10 cellular contexts compared by ENCODE assay signal in genomic region chr11:119305556-119306372, GRCh38. TPM values are rescaled to one million over a fixed set of nuclear protein-coding genes. Genes with fewer than 3 reads are reported as not detected.
A peak's percentile ranks its signal among the peaks of the same experiment; 100 is the strongest.
DNase-seq lines count a peak whose midpoint lies in the region; ATAC-seq and TF ChIP-seq lines count a peak whose summit lies in the region.
"Had no signal": no experiment of that assay in that cellular context is flagged by ENCODE, and none has a peak within 500 bp of the region (broad histone marks: within the 10 kb centered on the region; RNA-seq: fewer than 3 reads in every experiment).

No MANE protein-coding gene starts in this region.

- TF ChIP-seq CTCF in H9 (conservative IDR thresholded peaks at IDR 0.05) = no peak
- TF ChIP-seq CTCF in progenitor cell of endocrine pancreas (IDR thresholded peaks at IDR 0.05; ENCODE audit: unreplicated experiment) = no peak
- no peak for TF ChIP-seq CTCF in foreskin keratinocyte (conservative IDR thresholded peaks at IDR 0.05)

- peak overlapping the region; percentile 42 for H3K27ac ChIP-seq in CD4-positive, CD25-positive, alpha-beta regulatory T cell (ENCODE audit: insufficient read depth, low read length, poor library complexity, severe bottlenecking)
- H3K27ac ChIP-seq in H9 (ENCODE audit: insufficient read length, low read depth, low read length) (no peak overlapping the region), foreskin keratinocyte (no peak overlapping the region)

- H3T11ph ChIP-seq in H9 (ENCODE audit: low read length) = no peak overlapping the region

- H3K14ac ChIP-seq in H9 (ENCODE audit: insufficient read depth, low read length) = no peak overlapping the region

- H3K4me3 ChIP-seq in CD4-positive, CD25-positive, alpha-beta regulatory T cell (ENCODE audit: low read depth, low read length) = no peak overlapping the region

- no peak overlapping the region for H2BK12ac ChIP-seq in H9 (ENCODE audit: insufficient read length, low read depth, low read length)

- H3K4ac ChIP-seq in H9 (ENCODE audit: low read depth, low read length) = no peak overlapping the region

- no peaks in the 10 kb centered on the region for H3K79me2 ChIP-seq in H9 (ENCODE audit: insufficient read depth, low read length)

- H3K23me2 ChIP-seq in H9 (ENCODE audit: insufficient read length, low read depth, low read length, poor library complexity, severe bottlenecking) = no peaks in the 10 kb centered on the region

- no peak overlapping the region for H2AK5ac ChIP-seq in H9 (ENCODE audit: insufficient read length, low read length)

- H3K4me3 Mint-ChIP-seq in CD4-positive, CD25-positive, alpha-beta regulatory T cell = peak overlapping the region in 2 of 4 donors; percentile 51 to 78
- H3K4me3 Mint-ChIP-seq in H9 (no peak overlapping the region; a peak in 1 of 5 replicates), progenitor cell of endocrine pancreas (ENCODE audit: low read depth) (no peak overlapping the region)
- no peak overlapping the region for H3K4me3 Mint-ChIP-seq in central memory CD8-positive, alpha-beta T cell
- H3K4me3 Mint-ChIP-seq: naive B cell had no signal

- no peak overlapping the region for H2BK5ac ChIP-seq in H9 (ENCODE audit: insufficient read length, low read length)

- no peak overlapping the region for H2BK15ac ChIP-seq in H9 (ENCODE audit: low read depth, low read length)

- H3K4me1 ChIP-seq in CD4-positive, CD25-positive, alpha-beta regulatory T cell (ENCODE audit: control insufficient read depth, insufficient read depth, low read length, poor library complexity, severe bottlenecking) = peaks cover 19% of the 10 kb centered on the region
- no peaks in the 10 kb centered on the region for H3K4me1 ChIP-seq in H9 (ENCODE audit: insufficient read depth, low read length)
- peaks cover 8% of the 10 kb centered on the region for H3K4me1 ChIP-seq in foreskin keratinocyte
- H3K4me1 ChIP-seq: Caco-2 had no signal

- no peaks in the 10 kb centered on the region for H3K79me1 ChIP-seq in H9 (ENCODE audit: insufficient read depth, low read depth, low read length, poor library complexity, severe bottlenecking)

- H3K27me3 ChIP-seq in CD4-positive, CD25-positive, alpha-beta regulatory T cell (ENCODE audit: control insufficient read depth, insufficient read depth, low read length) = no peaks in the 10 kb centered on the region
- H3K27me3 ChIP-seq in H9 (ENCODE audit: insufficient read depth, low read length) = no peaks in the 10 kb centered on the region
- no peaks in the 10 kb centered on the region for H3K27me3 ChIP-seq in foreskin keratinocyte

- peaks cover 41% of the 10 kb centered on the region for H3K36me3 ChIP-seq in CD4-positive, CD25-positive, alpha-beta regulatory T cell (ENCODE audit: control insufficient read depth, insufficient read depth, low read length)

- peak in 1 of 3 donors; percentile 16 for DNase-seq in CD4-positive, CD25-positive, alpha-beta regulatory T cell
- DNase-seq in H9 = no peak
- DNase-seq in central memory CD8-positive, alpha-beta T cell (ENCODE audit: low spot score in 2 of 2) = no peak
- no peak for DNase-seq in progenitor cell of endocrine pancreas (ENCODE audit: low spot score, unreplicated experiment)
- no peak for DNase-seq in NCI-H526 (lab: John Stamatoyannopoulos, UW)
- DNase-seq in foreskin keratinocyte = no peak
- DNase-seq: Caco-2, naive B cell, SW 1271 had no signal

- no peak overlapping the region for H4K8ac ChIP-seq in H9 (replicated peaks; ENCODE audit: insufficient read length, low read depth, low read length)

- no peak overlapping the region for H3K4me2 ChIP-seq in H9 (ENCODE audit: insufficient read depth, insufficient read length, low read length)

- no peak overlapping the region for H2AFZ ChIP-seq in H9 (ENCODE audit: low read length)

- ATAC-seq in CD4-positive, CD25-positive, alpha-beta regulatory T cell (ENCODE audit: low read depth in 2 of 2) = peak in 1 of 2 donors; percentile 13
- no peak for ATAC-seq in central memory CD8-positive, alpha-beta T cell (replicated peaks; ENCODE audit: extremely low read depth, poor library complexity, severe bottlenecking)
- ATAC-seq in HG03432 (IDR thresholded peaks at IDR 0.05; ENCODE audit: unreplicated experiment) (no peak), foreskin keratinocyte (no peak)

- H3K18ac ChIP-seq in H9 (ENCODE audit: insufficient read length, low read depth, low read length) = no peak overlapping the region

- no peaks in the 10 kb centered on the region for H3K9me3 Mint-ChIP-seq in CD4-positive, CD25-positive, alpha-beta regulatory T cell
- H3K9me3 Mint-ChIP-seq in H9 (no peaks in the 10 kb centered on the region), progenitor cell of endocrine pancreas (ENCODE audit: low read depth) (no peaks in the 10 kb centered on the region)
- no peaks in the 10 kb centered on the region for H3K9me3 Mint-ChIP-seq in central memory CD8-positive, alpha-beta T cell
- H3K9me3 Mint-ChIP-seq: naive B cell had no signal

- WGBS in H9 (ENCODE audit: extremely low coverage, insufficient read length, low lambda C conversion rate) = no CpG with 5 or more reads among the region's 7 CpGs

- no peak overlapping the region for H4K5ac ChIP-seq in H9 (ENCODE audit: insufficient read length, low read depth, low read length)

- no peaks in the 10 kb centered on the region for H3K27me3 Mint-ChIP-seq in CD4-positive, CD25-positive, alpha-beta regulatory T cell
- H3K27me3 Mint-ChIP-seq in H9 (ENCODE audit: low read depth) (no peaks in the 10 kb centered on the region), progenitor cell of endocrine pancreas (no peaks in the 10 kb centered on the region)
- H3K27me3 Mint-ChIP-seq in central memory CD8-positive, alpha-beta T cell = no peaks in the 10 kb centered on the region
- H3K27me3 Mint-ChIP-seq: naive B cell had no signal

- H2BK20ac ChIP-seq in H9 (ENCODE audit: low read depth, low read length, poor library complexity, severe bottlenecking) = no peak overlapping the region

- H3K27ac Mint-ChIP-seq in CD4-positive, CD25-positive, alpha-beta regulatory T cell = peak overlapping the region; percentile 92 to 98 (median 95)
- H3K27ac Mint-ChIP-seq in H9 (peak overlapping the region in 2 of 3 experiments; percentile 47 to 86; a peak in 3 of 7 replicates), progenitor cell of endocrine pancreas (peak overlapping the region; percentile 60)
- H3K27ac Mint-ChIP-seq in central memory CD8-positive, alpha-beta T cell (ENCODE audit: low read depth) = peak overlapping the region; percentile 56

- peaks cover 32% of the 10 kb centered on the region for H3K36me3 Mint-ChIP-seq in CD4-positive, CD25-positive, alpha-beta regulatory T cell
- H3K36me3 Mint-ChIP-seq in H9 (ENCODE audit: insufficient read depth in 1 of 3, low read depth in 3 of 3) (peaks cover 8 to 67% (median 51%) of the 10 kb centered on the region in 3 experiments; a peak in 6 of 7 replicates), progenitor cell of endocrine pancreas (ENCODE audit: insufficient read depth) (peaks cover 12% of the 10 kb centered on the region)
- peaks cover 13% of the 10 kb centered on the region for H3K36me3 Mint-ChIP-seq in central memory CD8-positive, alpha-beta T cell (ENCODE audit: insufficient read depth)

- no peaks in the 10 kb centered on the region for H4K20me1 ChIP-seq in H9 (ENCODE audit: control insufficient read depth, insufficient read depth, insufficient read length)

- no peak overlapping the region for H3K23ac ChIP-seq in H9 (ENCODE audit: insufficient read length, low read depth, low read length)

- H3K9ac ChIP-seq in H9 (ENCODE audit: extremely low read depth, insufficient read length, low read length) = no peak overlapping the region

- no peak overlapping the region for H2BK120ac ChIP-seq in H9 (ENCODE audit: low read depth, low read length, poor library complexity, severe bottlenecking)

- H3K9me3 ChIP-seq in CD4-positive, CD25-positive, alpha-beta regulatory T cell (ENCODE audit: control insufficient read depth in 2 of 2, low read length in 2 of 2) = no peaks in the 10 kb centered on the region
- no peaks in the 10 kb centered on the region for H3K9me3 ChIP-seq in H9 (ENCODE audit: control insufficient read depth, low read depth, low read length)
- H3K9me3 ChIP-seq: Caco-2 had no signal

- no peak overlapping the region for H3K56ac ChIP-seq in H9 (ENCODE audit: insufficient read length, low read depth, low read length)

- no peak overlapping the region for H4K91ac ChIP-seq in H9 (ENCODE audit: insufficient read length, low read depth, low read length)

- H3K4me1 Mint-ChIP-seq in CD4-positive, CD25-positive, alpha-beta regulatory T cell = peaks cover 8 to 30% (median 22%) of the 10 kb centered on the region in 4 donors
- H3K4me1 Mint-ChIP-seq in H9 (peaks cover 10 to 18% of the 10 kb centered on the region in 2 experiments; a peak in 3 of 4 replicates), progenitor cell of endocrine pancreas (ENCODE audit: low read depth) (no peaks in the 10 kb centered on the region)
- H3K4me1 Mint-ChIP-seq in central memory CD8-positive, alpha-beta T cell = no peaks in the 10 kb centered on the region

RNA-seq across cellular contexts. Expression of gene MCAM, which starts 11.2 kb away (rescaled TPM):
- 10.1 TPM for total RNA-seq in CD4-positive, CD25-positive, alpha-beta regulatory T cell
- polyA plus RNA-seq in CD4-positive, CD25-positive, alpha-beta regulatory T cell = 1 to 10 TPM in 3 of 4 donors, under 1 TPM in 1; 0.37 to 1.6 (median 1.5) TPM
- total RNA-seq in H9 (2021) = 21.5 and 23.3 TPM in 2 replicates
- total RNA-seq in progenitor cell of endocrine pancreas = 9.8 and 12.7 TPM in 2 replicates
- 25.5 and 34.0 TPM in 2 replicates for total RNA-seq in foreskin keratinocyte
- polyA plus RNA-seq in foreskin keratinocyte = 12.5 and 20.2 TPM in 2 replicates

RNA-seq across cellular contexts. Expression of gene RNF26, which starts 28.6 kb away (rescaled TPM):
- total RNA-seq in CD4-positive, CD25-positive, alpha-beta regulatory T cell = 21.0 TPM
- polyA plus RNA-seq in CD4-positive, CD25-positive, alpha-beta regulatory T cell = 10 to 100 TPM; 27.5 to 38.3 (median 37.4) TPM
- total RNA-seq in H9 (2021) = 56.2 and 57.6 TPM in 2 replicates
- 30.3 and 34.2 TPM in 2 replicates for total RNA-seq in progenitor cell of endocrine pancreas
- 30.1 and 35.2 TPM in 2 replicates for total RNA-seq in foreskin keratinocyte
- polyA plus RNA-seq in foreskin keratinocyte = 41.0 and 49.9 TPM in 2 replicates

RNA-seq across cellular contexts. Expression of gene C1QTNF5, which starts 34.9 kb away (rescaled TPM):
- not detected for total RNA-seq in CD4-positive, CD25-positive, alpha-beta regulatory T cell
- polyA plus RNA-seq in CD4-positive, CD25-positive, alpha-beta regulatory T cell = not detected
- 0.33 and 0.59 TPM in 2 replicates for total RNA-seq in H9 (2021)
- total RNA-seq in progenitor cell of endocrine pancreas = 0.31 and 0.40 TPM in 2 replicates
- total RNA-seq in foreskin keratinocyte = not detected in 2 replicates
- polyA plus RNA-seq in foreskin keratinocyte = 0.03 and 0.07 TPM in 2 replicates

RNA-seq across cellular contexts. Expression of gene MFRP, which starts 40.7 kb away (rescaled TPM):
- not detected for total RNA-seq in CD4-positive, CD25-positive, alpha-beta regulatory T cell
- polyA plus RNA-seq in CD4-positive, CD25-positive, alpha-beta regulatory T cell = not detected
- total RNA-seq in H9 (2021) = not detected in 2 replicates
- not detected in 2 replicates for total RNA-seq in progenitor cell of endocrine pancreas
- total RNA-seq in foreskin keratinocyte = not detected in 2 replicates
- polyA plus RNA-seq in foreskin keratinocyte = not detected in 2 replicates
- total RNA-seq: Caco-2 had no signal
